In the genomic region with DNA sequence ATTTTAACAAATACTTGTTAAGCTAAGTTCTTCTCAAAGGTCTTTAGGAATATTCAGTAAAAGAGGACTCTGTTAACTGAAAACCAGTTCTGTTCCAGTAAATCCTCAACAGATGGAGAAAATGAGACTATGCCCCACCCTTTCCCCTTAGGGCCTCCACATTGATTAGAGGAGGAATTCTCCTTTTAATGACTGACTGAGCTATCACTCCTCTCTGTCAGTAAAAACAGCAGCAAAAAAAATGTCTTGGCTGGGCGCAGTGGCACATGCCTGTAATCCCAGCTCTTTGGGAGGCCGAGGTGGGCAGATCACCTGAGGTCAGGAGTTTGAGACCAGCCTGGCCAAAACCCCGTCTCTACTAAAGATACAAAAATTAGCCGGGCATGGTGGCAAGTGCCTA, we compare ENCODE assay signal across 1 cellular context.
TF ChIP-seq lines count a peak whose summit lies in the region.

No MANE protein-coding gene starts in this region.

TF ChIP-seq in HepG2, 621 proteins besides CTCF, POLR2A, EP300 and RAD21:
- no peak for TF ChIP-seq JUN (CRISPR knock-in tag; IDR thresholded peaks at IDR 0.05)
- TF ChIP-seq JDP2 (CRISPR knock-in tag; IDR thresholded peaks at IDR 0.05; ENCODE audit: borderline replicate concordance) = no peak
- TF ChIP-seq ZNF589 (CRISPR knock-in tag; conservative IDR thresholded peaks at IDR 0.05) = no peak
- TF ChIP-seq STAT6 (CRISPR knock-in tag; IDR thresholded peaks at IDR 0.05; ENCODE audit: borderline replicate concordance) = no peak
- TF ChIP-seq AHR (CRISPR knock-in tag; IDR thresholded peaks at IDR 0.05) = no peak
- no peak for TF ChIP-seq DNMT3B (CRISPR knock-in tag; conservative IDR thresholded peaks at IDR 0.05)
- TF ChIP-seq SP140L (CRISPR knock-in tag; IDR thresholded peaks at IDR 0.05; ENCODE audit: borderline replicate concordance) = no peak
- TF ChIP-seq NFIB (CRISPR knock-in tag; IDR thresholded peaks at IDR 0.05; ENCODE audit: borderline replicate concordance) = no peak
- TF ChIP-seq ZNF136 (CRISPR knock-in tag; IDR thresholded peaks at IDR 0.05; ENCODE audit: low read depth) = no peak
TF ChIP-seq in HepG2: peak in this region for 0.
